Comparison of ENCODE assay signal across 8 cellular contexts in the genomic region with DNA sequence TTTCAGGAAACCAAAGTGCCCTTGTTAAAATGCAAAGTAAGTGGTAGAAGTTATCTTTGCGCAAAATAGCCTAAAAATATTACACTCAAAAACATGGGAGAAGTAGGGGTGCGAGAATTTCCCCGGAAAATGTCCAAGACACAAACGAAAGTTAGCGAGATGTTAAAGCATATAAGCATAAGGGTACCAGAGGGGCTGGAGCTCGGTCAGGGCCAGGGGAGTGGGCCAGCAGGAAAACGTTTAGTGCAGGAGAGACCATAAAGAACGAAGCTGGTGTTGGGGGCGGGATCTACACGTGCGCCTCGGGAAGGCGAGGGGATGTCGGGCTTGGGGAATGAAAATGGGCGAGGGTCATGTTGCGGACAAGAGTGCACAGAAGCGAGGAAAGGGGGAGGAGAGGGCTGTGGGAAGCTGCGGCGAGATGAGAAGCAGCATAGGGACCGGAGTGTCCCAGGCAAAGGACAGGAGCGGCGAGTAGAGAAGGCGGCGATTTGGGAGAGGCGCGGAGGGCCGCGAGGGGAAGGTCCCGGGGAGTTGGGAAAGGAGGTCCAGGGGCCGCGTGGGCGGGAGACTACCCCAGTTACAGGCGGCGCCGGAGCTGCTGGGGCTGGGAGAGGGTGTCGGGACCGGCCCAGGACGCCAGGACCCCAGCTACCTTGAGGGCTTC. TPM values are rescaled to one million over a fixed set of nuclear protein-coding genes. Genes with fewer than 3 reads are reported as not detected.
DNase-seq lines count a peak whose midpoint lies in the region; ATAC-seq and TF ChIP-seq lines count a peak whose summit lies in the region.

No MANE protein-coding gene starts in this region.

- peaks cover 0 to 30% (median 23%) of the 10 kb centered on the region in 5 donors for H3K4me1 ChIP-seq in subcutaneous abdominal adipose tissue (ENCODE audit: control insufficient read depth in 5 of 5, insufficient read depth in 5 of 5, low read length in 5 of 5)

- peak; percentile 3 for DNase-seq in activated effector memory CD4-positive, alpha-beta T cell treated with Interleukin-2 at 50 U/mL for 16 hours
- DNase-seq in activated effector memory CD4-positive, alpha-beta T cell treated with anti-CD3 and anti-CD28 coated beads, Interleukin-2, amount 50 U/mL, for 16 hours, result no peak
- peak; percentile 33 for DNase-seq in RPMI7951 (ENCODE audit: low read depth)
- peak in 5 of 10 donors; percentile 8 to 59 (median 27) for DNase-seq in dorsolateral prefrontal cortex
- peak; percentile 40 to 47 for DNase-seq in lung microvascular endothelial cell (ENCODE audit: low read depth in 2 of 2)
- DNase-seq in effector CD4-positive, alpha-beta T cell, result no peak

- H3K36me3 ChIP-seq in subcutaneous abdominal adipose tissue (ENCODE audit: control insufficient read depth in 5 of 5, insufficient read depth in 5 of 5, low read length in 5 of 5), result peaks cover 22 to 25% (median 24%) of the 10 kb centered on the region in 5 donors

- H3K4me3 ChIP-seq in dorsolateral prefrontal cortex (peak overlapping the region; percentile 67 to 100 (median 93)), subcutaneous abdominal adipose tissue (ENCODE audit: low read depth in 1 of 5, low read length in 5 of 5) (peak overlapping the region; percentile 96 to 100 (median 99))

- peak; percentile 36 for ATAC-seq in HG03442 (IDR thresholded peaks at IDR 0.05; ENCODE audit: unreplicated experiment)

- no peaks in the 10 kb centered on the region for H3K27me3 ChIP-seq in dorsolateral prefrontal cortex
- no peaks in the 10 kb centered on the region for H3K27me3 ChIP-seq in subcutaneous abdominal adipose tissue (ENCODE audit: control insufficient read depth in 5 of 5, insufficient read depth in 4 of 5, low read length in 5 of 5)

- TF ChIP-seq CTCF in dorsolateral prefrontal cortex (IDR thresholded peaks at IDR 0.05 in 54 of 56, conservative IDR thresholded peaks at IDR 0.05 in 2 of 56; ENCODE audit: low read depth in 1 of 56, partially characterized antibody in 56 of 56), result no peak

- H3K27ac ChIP-seq in dorsolateral prefrontal cortex (peak overlapping the region in 43 of 59 donors; percentile 5 to 85 (median 62)), subcutaneous abdominal adipose tissue (ENCODE audit: low read depth, low read length) (peak overlapping the region; percentile 60)

- peak overlapping the region; percentile 66 to 95 (median 87) for H3K9ac ChIP-seq in subcutaneous abdominal adipose tissue (ENCODE audit: low read length in 5 of 5)

- intact Hi-C loops in dorsolateral prefrontal cortex (cut with DNase I), result loop anchor here (5.0 to 10.0 kb wide), 3 partner anchors 52 to 210 kb away; partner anchors contain the start of genes GTPBP2 (in 2 of the 2), POLR1C (in 1 of the 2), YIPF3 (in 1 of the 2) and ZNF318 (in 1 of the 2)

- no peaks in the 10 kb centered on the region for H3K9me3 ChIP-seq in subcutaneous abdominal adipose tissue (ENCODE audit: control insufficient read depth in 5 of 5, low read length in 5 of 5)

RNA-seq across cellular contexts. Expression of gene XPO5, which starts 0.6 kb away (rescaled TPM):
- total RNA-seq in RPMI7951 (2014; rRNA removed; shearing (Covaris generic)), result 40.2 and 48.1 TPM in 2 replicates
- total RNA-seq in dorsolateral prefrontal cortex (10 to 100 TPM; 25.5 to 71.5 (median 43.3) TPM), lung microvascular endothelial cell (16.6 and 23.4 TPM in 2 replicates)

RNA-seq across cellular contexts. Expression of gene POLH, which starts 0.7 kb away (rescaled TPM):
- 33.6 and 38.0 TPM in 2 replicates for total RNA-seq in RPMI7951 (2014; rRNA removed; shearing (Covaris generic))
- total RNA-seq in dorsolateral prefrontal cortex (10 to 100 TPM in 90 of 120 experiments, 1 to 10 TPM in 30; 6.2 to 24.4 (median 11.6) TPM), lung microvascular endothelial cell (8.1 and 12.6 TPM in 2 replicates)

RNA-seq across cellular contexts. Expression of gene GTPBP2, which starts 53.8 kb away (rescaled TPM):
- total RNA-seq in RPMI7951 (2014; rRNA removed; shearing (Covaris generic)), result 39.5 and 42.4 TPM in 2 replicates
- total RNA-seq in dorsolateral prefrontal cortex (10 to 100 TPM; 26.4 to 55.6 (median 40.4) TPM), lung microvascular endothelial cell (25.7 and 32.3 TPM in 2 replicates)

RNA-seq across cellular contexts. Expression of gene POLR1C, which starts 58.3 kb away (rescaled TPM):
- 50.7 and 52.3 TPM in 2 replicates for total RNA-seq in RPMI7951 (2014; rRNA removed; shearing (Covaris generic))
- 10 to 100 TPM; 13.6 to 34.4 (median 23.6) TPM for total RNA-seq in dorsolateral prefrontal cortex
- 23.8 and 27.0 TPM in 2 replicates for total RNA-seq in lung microvascular endothelial cell

RNA-seq across cellular contexts. Expression of gene YIPF3, which starts 58.5 kb away (rescaled TPM):
- total RNA-seq in RPMI7951 (2014; rRNA removed; shearing (Covaris generic)), result 139 and 151 TPM in 2 replicates
- total RNA-seq in dorsolateral prefrontal cortex, result 10 to 100 TPM; 57.9 to 94.9 (median 76.6) TPM
- 94.1 and 137 TPM in 2 replicates for total RNA-seq in lung microvascular endothelial cell

Comparison
In these comparisons a context has a peak if more than half of its experiments do, and no peak if none do; other contexts are left out.
1. DNase-seq: peak in activated effector memory CD4-positive, alpha-beta T cell treated with Interleukin-2 at 50 U/mL for 16 hours (single experiment), RPMI7951 (single experiment) and lung microvascular endothelial cell (2 of 2); none in activated effector memory CD4-positive, alpha-beta T cell treated with anti-CD3 and anti-CD28 coated beads, Interleukin-2, amount 50 U/mL, for 16 hours (single experiment) and effector CD4-positive, alpha-beta T cell (single experiment).